Comparison of ENCODE assay signal across 11 cellular contexts in the genomic region with DNA sequence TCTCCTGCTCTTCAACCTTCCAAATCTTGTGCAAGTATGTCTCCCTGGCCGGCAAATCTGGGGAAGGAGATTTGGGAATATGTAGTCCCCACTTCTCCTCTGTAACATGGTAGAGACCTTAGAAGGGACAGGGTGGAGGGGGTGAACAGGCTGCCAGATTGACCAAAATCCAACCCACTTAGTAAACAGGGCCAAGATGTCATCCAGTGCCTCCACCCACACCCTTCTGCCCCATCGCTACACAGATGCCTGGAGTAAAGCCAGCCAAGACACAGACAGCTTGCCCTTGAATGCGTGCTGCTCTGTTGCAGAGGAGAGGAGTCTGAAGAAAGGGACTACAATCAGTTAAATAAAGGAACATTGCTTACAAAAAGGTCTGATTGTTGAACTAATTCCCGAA.
A peak's percentile ranks its signal among the peaks of the same experiment; 100 is the strongest.
DNase-seq lines count a peak whose midpoint lies in the region; ATAC-seq and TF ChIP-seq lines count a peak whose summit lies in the region.
"Had no signal": no experiment of that assay in that cellular context is flagged by ENCODE, and none has a peak within 500 bp of the region (broad histone marks: within the 10 kb centered on the region; RNA-seq: fewer than 3 reads in every experiment).

No MANE protein-coding gene starts in this region.

- H3K23ac ChIP-seq in neuronal stem cell (ENCODE audit: low read depth, low read length, poor library complexity) = no peak overlapping the region

- H3K18ac ChIP-seq in neuronal stem cell (ENCODE audit: low read length) = no peak overlapping the region

- WGBS in esophagus muscularis mucosa = 51% methylated on average over 4 of the region's 4 CpGs
- no CpG with 5 or more reads among the region's 4 CpGs for WGBS in neuronal stem cell (ENCODE audit: extremely low coverage in 2 of 2, insufficient read length in 2 of 2, insufficient replicate concordance in 1 of 2), 2 donors

- intact Hi-C loops in esophagus muscularis mucosa (cut with DNase I) = no loop called here

- H3K4me1 ChIP-seq in ACC112 (ENCODE audit: control insufficient read depth, insufficient read depth, low read length, unreplicated experiment) (peaks cover 23% of the 10 kb centered on the region), esophagus muscularis mucosa (peaks cover 0 to 14% (median 7%) of the 10 kb centered on the region in 4 donors), neuronal stem cell (ENCODE audit: control insufficient read depth in 2 of 2, insufficient read depth in 1 of 2, low read depth in 1 of 2, low read length in 2 of 2) (no peaks in the 10 kb centered on the region)

- no peak for TF ChIP-seq CTCF in esophagus muscularis mucosa (IDR thresholded peaks at IDR 0.05)

- DNase-seq in M059J (ENCODE audit: low read depth) (peak; percentile 57), esophagus muscularis mucosa (ENCODE audit: extremely low spot score) (peak; percentile 91), neuronal stem cell (ENCODE audit: low spot score) (no peak), NCI-H526 (lab: John Stamatoyannopoulos, UW) (no peak)
- DNase-seq in activated CD4-positive, alpha-beta T cell treated with anti-CD3 and anti-CD28 coated beads, Interleukin-2, amount 50 U/mL, for 1 hour = no peak
- DNase-seq: NCI-H1048, trophoblast cell had no signal

- H4K91ac ChIP-seq in neuronal stem cell (ENCODE audit: low read depth, low read length, poor library complexity) = no peak overlapping the region

- H2AFZ ChIP-seq in ACC112 (ENCODE audit: low read length, unreplicated experiment) (peak overlapping the region; percentile 90), neuronal stem cell (ENCODE audit: low read length) (peak overlapping the region; percentile 32)

- no peaks in the 10 kb centered on the region for H3K79me2 ChIP-seq in ACC112 (ENCODE audit: control insufficient read depth, insufficient read depth, low read length, unreplicated experiment)

- H3K9me3 ChIP-seq in esophagus muscularis mucosa (no peaks in the 10 kb centered on the region), neuronal stem cell (replicated peaks in 1 of 2; ENCODE audit: control insufficient read depth in 2 of 2, insufficient read depth in 1 of 2, low read depth in 1 of 2, low read length in 2 of 2) (no peaks in the 10 kb centered on the region)

- H2BK15ac ChIP-seq in neuronal stem cell (ENCODE audit: low read length) = no peak overlapping the region

- no peak overlapping the region for H2AK5ac ChIP-seq in neuronal stem cell (ENCODE audit: low read depth, low read length)

- H3K36me3 ChIP-seq in ACC112 (ENCODE audit: insufficient read depth, low read length) = no peaks in the 10 kb centered on the region
- no peaks in the 10 kb centered on the region for H3K36me3 ChIP-seq in esophagus muscularis mucosa
- H3K36me3 ChIP-seq in neuronal stem cell (replicated peaks in 1 of 2; ENCODE audit: control insufficient read depth in 2 of 2, insufficient read depth in 2 of 2, low read length in 2 of 2) = no peaks in the 10 kb centered on the region

- no peaks in the 10 kb centered on the region for H3K27me3 ChIP-seq in ACC112 (ENCODE audit: insufficient read depth, low read length)
- H3K27me3 ChIP-seq in esophagus muscularis mucosa = no peaks in the 10 kb centered on the region
- H3K27me3 ChIP-seq in neuronal stem cell (ENCODE audit: control insufficient read depth in 3 of 3, insufficient read depth in 3 of 3, low read depth in 1 of 3, low read length in 3 of 3) = peaks cover 0 to 2% (median 0%) of the 10 kb centered on the region in 3 experiments

- H3K27ac ChIP-seq in ACC112 (ENCODE audit: low read depth, low read length) = no peak overlapping the region
- peak overlapping the region in 1 of 4 donors; percentile 2 for H3K27ac ChIP-seq in esophagus muscularis mucosa (replicated peaks in 1 of 4)
- no peak overlapping the region for H3K27ac ChIP-seq in neuronal stem cell (replicated peaks; ENCODE audit: low read length)
- H3K27ac ChIP-seq: VCaP had no signal

- no peak for TF ChIP-seq EP300 in esophagus muscularis mucosa (IDR thresholded peaks at IDR 0.05)

- no peak overlapping the region for H3K4ac ChIP-seq in neuronal stem cell (ENCODE audit: low read length)

- H2BK12ac ChIP-seq in neuronal stem cell (ENCODE audit: low read length) = no peak overlapping the region

- H3K79me1 ChIP-seq in neuronal stem cell (ENCODE audit: low read depth, low read length) = no peaks in the 10 kb centered on the region

- H4K8ac ChIP-seq in neuronal stem cell (ENCODE audit: low read depth, low read length) = no peak overlapping the region

- ATAC-seq in HG02973 (IDR thresholded peaks at IDR 0.05; ENCODE audit: unreplicated experiment) = no peak
- no peak for ATAC-seq in GM18498 (IDR thresholded peaks at IDR 0.05; ENCODE audit: unreplicated experiment)

- no peak overlapping the region for H2BK5ac ChIP-seq in neuronal stem cell (ENCODE audit: low read length)

- no peak overlapping the region for H3K14ac ChIP-seq in neuronal stem cell (ENCODE audit: low read length)

- H2BK120ac ChIP-seq in neuronal stem cell (ENCODE audit: low read depth, low read length) = no peak overlapping the region

- no peak for TF ChIP-seq POLR2A in esophagus muscularis mucosa (IDR thresholded peaks at IDR 0.05; ENCODE audit: low read depth)

- H3K4me3 ChIP-seq in ACC112 (ENCODE audit: low read depth, low read length) (peak overlapping the region; percentile 64), esophagus muscularis mucosa (no peak overlapping the region), neuronal stem cell (ENCODE audit: low read length in 2 of 2) (no peak overlapping the region)

- H3K9ac ChIP-seq in neuronal stem cell (ENCODE audit: low read depth, low read length, poor library complexity) = no peak overlapping the region

- H3K4me2 ChIP-seq in neuronal stem cell (ENCODE audit: insufficient read depth, low read length, poor library complexity, severe bottlenecking) = no peak overlapping the region

Comparison
In these comparisons a context has a peak if more than half of its experiments do, and no peak if none do; other contexts are left out.
1. DNase-seq: peak in M059J (single experiment) and esophagus muscularis mucosa (single experiment); none in neuronal stem cell (single experiment), NCI-H526 (0 of 2) and activated CD4-positive, alpha-beta T cell treated with anti-CD3 and anti-CD28 coated beads, Interleukin-2, amount 50 U/mL, for 1 hour (single experiment).